Comparison of ENCODE assay signal across 1 cellular context in the genomic region with DNA sequence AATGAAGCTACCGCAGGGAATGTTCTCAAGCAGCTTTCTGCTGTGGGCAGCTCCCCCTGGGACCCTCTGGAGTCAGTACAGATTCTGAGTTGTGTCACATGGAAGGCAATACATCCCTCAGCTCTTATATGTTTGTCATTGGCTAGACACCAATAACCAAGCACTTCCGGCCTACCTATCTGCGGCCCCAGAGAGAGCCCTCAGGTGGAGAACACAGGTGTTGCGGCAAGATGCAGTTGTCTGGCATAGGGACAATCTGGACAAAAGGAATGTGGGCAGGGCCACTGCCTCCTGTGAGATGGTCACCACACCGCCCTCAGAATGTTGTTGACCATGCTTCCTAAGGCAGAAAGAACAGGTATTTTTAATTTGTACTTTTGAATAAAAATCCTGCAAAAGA.
TF ChIP-seq lines count a peak whose summit lies in the region.

No MANE protein-coding gene starts in this region.

TF ChIP-seq in HepG2, 621 proteins besides CTCF, POLR2A, EP300 and RAD21 (continued from another document):
- TF ChIP-seq, protein P1, sequence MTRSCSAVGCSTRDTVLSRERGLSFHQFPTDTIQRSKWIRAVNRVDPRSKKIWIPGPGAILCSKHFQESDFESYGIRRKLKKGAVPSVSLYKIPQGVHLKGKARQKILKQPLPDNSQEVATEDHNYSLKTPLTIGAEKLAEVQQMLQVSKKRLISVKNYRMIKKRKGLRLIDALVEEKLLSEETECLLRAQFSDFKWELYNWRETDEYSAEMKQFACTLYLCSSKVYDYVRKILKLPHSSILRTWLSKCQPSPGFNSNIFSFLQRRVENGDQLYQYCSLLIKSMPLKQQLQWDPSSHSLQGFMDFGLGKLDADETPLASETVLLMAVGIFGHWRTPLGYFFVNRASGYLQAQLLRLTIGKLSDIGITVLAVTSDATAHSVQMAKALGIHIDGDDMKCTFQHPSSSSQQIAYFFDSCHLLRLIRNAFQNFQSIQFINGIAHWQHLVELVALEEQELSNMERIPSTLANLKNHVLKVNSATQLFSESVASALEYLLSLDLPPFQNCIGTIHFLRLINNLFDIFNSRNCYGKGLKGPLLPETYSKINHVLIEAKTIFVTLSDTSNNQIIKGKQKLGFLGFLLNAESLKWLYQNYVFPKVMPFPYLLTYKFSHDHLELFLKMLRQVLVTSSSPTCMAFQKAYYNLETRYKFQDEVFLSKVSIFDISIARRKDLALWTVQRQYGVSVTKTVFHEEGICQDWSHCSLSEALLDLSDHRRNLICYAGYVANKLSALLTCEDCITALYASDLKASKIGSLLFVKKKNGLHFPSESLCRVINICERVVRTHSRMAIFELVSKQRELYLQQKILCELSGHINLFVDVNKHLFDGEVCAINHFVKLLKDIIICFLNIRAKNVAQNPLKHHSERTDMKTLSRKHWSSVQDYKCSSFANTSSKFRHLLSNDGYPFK (CRISPR knock-in tag; IDR thresholded peaks at IDR 0.05; ENCODE audit: borderline replicate concordance), result no peak
- TF ChIP-seq ZNF788 (CRISPR knock-in tag; IDR thresholded peaks at IDR 0.05; ENCODE audit: borderline replicate concordance), result no peak
- no peak for TF ChIP-seq MAF1 (CRISPR knock-in tag; IDR thresholded peaks at IDR 0.05; ENCODE audit: borderline replicate concordance)
- no peak for TF ChIP-seq GABPA (IDR thresholded peaks at IDR 0.05; ENCODE audit: low read depth, low read length)
- peak; percentile 28; the same call in 1 of the 2 replicates for TF ChIP-seq GABPA (CRISPR knock-in tag; IDR thresholded peaks at IDR 0.05; ENCODE audit: low read depth)
